Comparison of ENCODE assay signal across 8 cellular contexts in the genomic region with DNA sequence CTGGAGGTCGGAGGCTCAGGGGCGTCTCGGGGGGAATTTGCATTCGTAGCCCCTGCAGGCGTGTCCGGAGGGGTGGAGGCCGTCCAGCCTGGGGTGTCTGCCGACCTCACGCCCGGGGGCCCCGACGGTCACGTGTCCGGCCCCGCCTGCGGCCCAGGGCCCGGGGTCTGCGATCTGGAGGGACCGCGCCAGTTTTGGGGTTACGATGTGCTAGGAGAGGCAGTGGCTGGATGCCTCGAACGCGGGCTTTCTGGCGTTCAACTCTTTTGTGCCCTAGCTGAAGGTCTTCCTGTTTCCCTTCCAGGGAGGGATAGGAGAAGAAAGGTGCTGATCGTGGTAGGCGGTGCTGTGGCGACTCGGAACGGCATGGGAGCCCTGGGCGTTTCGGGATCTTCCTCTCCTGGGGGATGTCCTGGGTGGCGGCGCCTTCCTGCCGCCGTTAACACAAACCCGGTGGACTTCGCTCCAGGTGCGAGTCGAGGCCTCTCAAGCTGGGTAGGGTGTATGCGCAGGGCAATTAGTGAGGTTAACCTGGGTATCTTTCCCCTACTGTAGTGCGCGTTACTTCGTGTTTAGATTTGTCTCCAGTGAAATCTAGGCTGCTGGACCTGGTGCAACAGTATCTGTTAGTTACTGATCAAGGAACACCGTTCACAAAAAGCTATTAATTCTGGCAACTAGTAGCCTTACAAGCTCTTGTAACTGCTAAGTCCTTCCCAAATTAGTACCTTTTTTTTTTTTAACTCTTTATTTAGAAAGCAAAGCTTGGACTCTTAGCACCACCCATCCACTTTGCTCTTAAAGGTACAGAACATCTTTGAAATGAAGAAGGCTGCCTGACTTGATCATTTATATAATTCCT.
A peak's percentile ranks its signal among the peaks of the same experiment; 100 is the strongest.
DNase-seq lines count a peak whose midpoint lies in the region; ATAC-seq and TF ChIP-seq lines count a peak whose summit lies in the region.

No MANE protein-coding gene starts in this region.

- H3K36me3 ChIP-seq in neutrophil = no peaks in the 10 kb centered on the region

- no peaks in the 10 kb centered on the region for H3K9me3 ChIP-seq in neutrophil

- H3K4me3 ChIP-seq in fibroblast of pulmonary artery (replicated peaks; ENCODE audit: low read depth, low read length) (peak overlapping the region; percentile 71), neutrophil (ENCODE audit: low read depth in 1 of 2, low read length in 1 of 2) (peak overlapping the region; percentile 61 to 80)

- peak; percentile 41 for DNase-seq in AG08396 (ENCODE audit: low spot score)
- peak; percentile 21 for DNase-seq in NCI-H345 treated with DMSO at 0.1 percent for 48 hours (lab: John Stamatoyannopoulos, UW; ENCODE audit: unreplicated experiment)
- peak; percentile 52 for DNase-seq in activated T-cell treated with anti-CD3 and anti-CD28 coated beads, Interleukin-2, amount 50 U/mL, for 24 hours
- DNase-seq in fibroblast of pulmonary artery (ENCODE audit: low read depth) = peak; percentile 12
- DNase-seq in NK-92 treated with Interleukin-12 subunit alpha and Interleukin-12 subunit beta, amount 100 ng/mL, for 24 hours (lab: John Stamatoyannopoulos, UW) = no peak

- H3K27ac ChIP-seq in neutrophil = peak overlapping the region; percentile 20

- H3K4me3 Mint-ChIP-seq in activated T-cell treated with anti-CD3 and anti-CD28 coated beads, Interleukin-2, amount 50 U/mL, for 24 hours = peak overlapping the region; percentile 87

- H3K9me3 Mint-ChIP-seq in activated T-cell treated with anti-CD3 and anti-CD28 coated beads, Interleukin-2, amount 50 U/mL, for 24 hours = no peaks in the 10 kb centered on the region

- H3K36me3 Mint-ChIP-seq in activated T-cell treated with anti-CD3 and anti-CD28 coated beads, Interleukin-2, amount 50 U/mL, for 24 hours (ENCODE audit: low read depth) = peaks cover 32% of the 10 kb centered on the region

- peaks cover 33 to 35% of the 10 kb centered on the region in 2 experiments for H3K4me1 ChIP-seq in neutrophil (ENCODE audit: control insufficient read depth in 1 of 2, insufficient read depth in 1 of 2, low read depth in 1 of 2, low read length in 1 of 2)

- no peaks in the 10 kb centered on the region for H3K27me3 Mint-ChIP-seq in activated T-cell treated with anti-CD3 and anti-CD28 coated beads, Interleukin-2, amount 50 U/mL, for 24 hours

- peak overlapping the region; percentile 80 for H3K27ac Mint-ChIP-seq in activated T-cell treated with anti-CD3 and anti-CD28 coated beads, Interleukin-2, amount 50 U/mL, for 24 hours

- ATAC-seq in GM18502 (IDR thresholded peaks at IDR 0.05; ENCODE audit: poor library complexity, unreplicated experiment) = peak; percentile 5
- ATAC-seq in GM18870 (IDR thresholded peaks at IDR 0.05; ENCODE audit: unreplicated experiment) = no peak

- peaks cover 9% of the 10 kb centered on the region for H3K27me3 ChIP-seq in neutrophil

- TF ChIP-seq CTCF in fibroblast of pulmonary artery (IDR thresholded peaks at IDR 0.05; ENCODE audit: low read length, missing control alignments) (no peak), neutrophil (IDR thresholded peaks at IDR 0.05) (no peak)

- peaks cover 50% of the 10 kb centered on the region for H3K4me1 Mint-ChIP-seq in activated T-cell treated with anti-CD3 and anti-CD28 coated beads, Interleukin-2, amount 50 U/mL, for 24 hours (ENCODE audit: low read depth)
